11 cellular contexts compared by ENCODE assay signal in genomic region chr10:92692697-92693533, GRCh38. TPM values are rescaled to one million over a fixed set of nuclear protein-coding genes. Genes with fewer than 3 reads are reported as not detected.
DNase-seq lines count a peak whose midpoint lies in the region; ATAC-seq and TF ChIP-seq lines count a peak whose summit lies in the region.
"Had no signal": no experiment of that assay in that cellular context is flagged by ENCODE, and none has a peak within 500 bp of the region (broad histone marks: within the 10 kb centered on the region; RNA-seq: fewer than 3 reads in every experiment).

No MANE protein-coding gene starts in this region.

- peaks cover 50% of the 10 kb centered on the region for H3K27me3 ChIP-seq in CD4-positive, CD25-positive, alpha-beta regulatory T cell (ENCODE audit: control insufficient read depth, insufficient read depth, low read length)
- no peaks in the 10 kb centered on the region for H3K27me3 ChIP-seq in IMR-90 (ENCODE audit: control insufficient read depth, insufficient read depth, low read length)

- no peak overlapping the region for H4K91ac ChIP-seq in IMR-90 (ENCODE audit: insufficient read depth, low read depth, low read length)

- H3K18ac ChIP-seq in IMR-90 (ENCODE audit: low read depth, low read length), result no peak overlapping the region

- DNase-seq in CD4-positive, CD25-positive, alpha-beta regulatory T cell, result no peak
- DNase-seq in IMR-90 (no peak), lower leg skin (ENCODE audit: low spot score in 2 of 2) (no peak), HEK293T (ENCODE audit: extremely low spot score) (no peak), osteocyte (ENCODE audit: extremely low spot score, unreplicated experiment) (no peak), foreskin melanocyte (no peak)
- DNase-seq in naive thymus-derived CD8-positive, alpha-beta T cell, result no peak
- DNase-seq: activated CD8-positive, alpha-beta memory T cell treated with anti-CD3 and anti-CD28 coated beads, Interleukin-2, amount 50 U/mL, for 4 hours; HCEC 1CT; NCI-H345 had no signal

- no peak overlapping the region for H4K5ac ChIP-seq in IMR-90 (ENCODE audit: low read depth, low read length)

- no peak overlapping the region for H3K56ac ChIP-seq in IMR-90 (ENCODE audit: extremely low read depth, insufficient read depth, low read length)

- no peak overlapping the region for H2BK20ac ChIP-seq in IMR-90 (ENCODE audit: low read depth, low read length)

- H3K4me1 Mint-ChIP-seq in CD4-positive, CD25-positive, alpha-beta regulatory T cell, result peaks cover 1 to 28% (median 20%) of the 10 kb centered on the region in 4 donors
- H3K4me1 Mint-ChIP-seq in dendritic cell treated with granulocyte-macrophage colony-stimulating factor and Interleukin-4, amounts not matched to agents 40 ng/mL and 50 ng/mL, for 4 days (ENCODE audit: low read depth), result peaks cover 42% of the 10 kb centered on the region
- H3K4me1 Mint-ChIP-seq in naive thymus-derived CD8-positive, alpha-beta T cell, result peaks cover 14 to 55% (median 31%) of the 10 kb centered on the region in 4 donors
- peaks cover 7% of the 10 kb centered on the region for H3K4me1 Mint-ChIP-seq in osteocyte (ENCODE audit: unreplicated experiment)

- ATAC-seq in CD4-positive, CD25-positive, alpha-beta regulatory T cell (ENCODE audit: low read depth in 2 of 2), result no peak
- no peak for ATAC-seq in IMR-90 (ENCODE audit: low read depth)
- ATAC-seq in naive thymus-derived CD8-positive, alpha-beta T cell, result no peak

- H4K8ac ChIP-seq in IMR-90 (ENCODE audit: low read depth in 2 of 2, low read length in 2 of 2), result no peak overlapping the region

- peak overlapping the region; percentile 75; the same call in 1 of the 2 replicates for H3K4me2 ChIP-seq in IMR-90 (ENCODE audit: low read depth, low read length)

- H3K9me1 ChIP-seq in IMR-90 (ENCODE audit: insufficient read depth, low read length), result peaks cover 8% of the 10 kb centered on the region; the same call in 1 of the 2 replicates

- no peaks in the 10 kb centered on the region for H3K36me3 ChIP-seq in CD4-positive, CD25-positive, alpha-beta regulatory T cell (ENCODE audit: control insufficient read depth, insufficient read depth, low read length)
- peaks cover 9% of the 10 kb centered on the region for H3K36me3 ChIP-seq in IMR-90 (ENCODE audit: control insufficient read depth, insufficient read depth, low read length)

- POLR2A ChIA-PET in IMR-90 (lab: Charles Lee; ENCODE audit: unreplicated experiment) (interaction anchor here (0.5 to 0.7 kb wide), 2 partner anchors 74 to 176 kb away, joined by 3 to 6 read pairs; no protein-coding TSS in a partner anchor), HEK293T (lab: Yijun Ruan, JAX) (no interaction called here)
- POLR2A ChIA-PET in naive thymus-derived CD8-positive, alpha-beta T cell (lab: Charles Lee), result no interaction called here

- peaks cover 0 to 5% (median 0%) of the 10 kb centered on the region in 7 donors for H3K9me3 Mint-ChIP-seq in CD4-positive, CD25-positive, alpha-beta regulatory T cell
- H3K9me3 Mint-ChIP-seq in dendritic cell treated with granulocyte-macrophage colony-stimulating factor and Interleukin-4, amounts not matched to agents 40 ng/mL and 50 ng/mL, for 4 days, result no peaks in the 10 kb centered on the region
- peaks cover 0 to 2% (median 0%) of the 10 kb centered on the region in 9 donors for H3K9me3 Mint-ChIP-seq in naive thymus-derived CD8-positive, alpha-beta T cell
- no peaks in the 10 kb centered on the region for H3K9me3 Mint-ChIP-seq in osteocyte (ENCODE audit: unreplicated experiment)

- dilution Hi-C loops in IMR-90 (cut with HindIII; ENCODE audit: low sequenced_read_pairs, unreplicated experiment), result no loop called here

- CTCF ChIA-PET in IMR-90 (lab: Yijun Ruan, JAX), result interaction anchor here (0.7 kb wide), 1 partner anchor 150 kb away, joined by 3 read pairs; no protein-coding TSS in a partner anchor
- CTCF ChIA-PET in HEK293T (lab: Yijun Ruan, JAX), result no interaction called here

- TF ChIP-seq RAD21 in IMR-90 (IDR thresholded peaks at IDR 0.05; ENCODE audit: low read length), result no peak

- no peak overlapping the region for H2AK5ac ChIP-seq in IMR-90 (ENCODE audit: low read depth, low read length)

- no peak overlapping the region for H2BK5ac ChIP-seq in IMR-90 (ENCODE audit: low read depth, low read length, poor library complexity, severe bottlenecking)

- peaks cover 81% of the 10 kb centered on the region for H3K27me3 Mint-ChIP-seq in CD4-positive, CD25-positive, alpha-beta regulatory T cell
- peaks cover 5% of the 10 kb centered on the region for H3K27me3 Mint-ChIP-seq in dendritic cell treated with granulocyte-macrophage colony-stimulating factor and Interleukin-4, amounts not matched to agents 40 ng/mL and 50 ng/mL, for 4 days
- peaks cover 32 to 78% (median 50%) of the 10 kb centered on the region in 5 donors for H3K27me3 Mint-ChIP-seq in naive thymus-derived CD8-positive, alpha-beta T cell
- H3K27me3 Mint-ChIP-seq in osteocyte (ENCODE audit: unreplicated experiment), result peaks cover 32% of the 10 kb centered on the region

- H3K23ac ChIP-seq in IMR-90 (ENCODE audit: low read depth, low read length), result no peak overlapping the region

- no peak overlapping the region for H2AK9ac ChIP-seq in IMR-90 (replicated peaks; ENCODE audit: low read depth, low read length, poor library complexity)

- no peak overlapping the region for H2AFZ ChIP-seq in IMR-90 (replicated peaks; ENCODE audit: low read length, poor library complexity)

- peaks cover 26% of the 10 kb centered on the region for H3K4me1 ChIP-seq in CD4-positive, CD25-positive, alpha-beta regulatory T cell (ENCODE audit: control insufficient read depth, insufficient read depth, low read length, poor library complexity, severe bottlenecking)
- peaks cover 27% of the 10 kb centered on the region for H3K4me1 ChIP-seq in IMR-90 (ENCODE audit: control insufficient read depth, insufficient read depth, low read length)

- H3K4ac ChIP-seq in IMR-90 (ENCODE audit: low read depth, low read length), result no peak overlapping the region

- no peak overlapping the region for H2BK120ac ChIP-seq in IMR-90 (ENCODE audit: low read depth, low read length)

- in situ Hi-C loops in IMR-90 (cut with MboI; ENCODE audit: low sequenced_read_pairs), result no loop called here

- TF ChIP-seq POLR2A in IMR-90 (IDR thresholded peaks at IDR 0.05; ENCODE audit: low read depth, low read length), result no peak
- no peak for TF ChIP-seq POLR2A in lower leg skin (IDR thresholded peaks at IDR 0.05)

- H3K27ac ChIP-seq in CD4-positive, CD25-positive, alpha-beta regulatory T cell (ENCODE audit: insufficient read depth, low read length, poor library complexity, severe bottlenecking), result no peak overlapping the region
- no peak overlapping the region for H3K27ac ChIP-seq in IMR-90 (ENCODE audit: insufficient read depth, low read length)

- no peak overlapping the region for H2BK15ac ChIP-seq in IMR-90 (ENCODE audit: low read depth, low read length)

- 0 out of 2 replicates have a peak, but pooled peaks cover 3% of the 10 kb centered on the region for H4K20me1 ChIP-seq in IMR-90 (ENCODE audit: insufficient read depth, low read length)

- no peaks in the 10 kb centered on the region for H3K9me3 ChIP-seq in CD4-positive, CD25-positive, alpha-beta regulatory T cell (ENCODE audit: control insufficient read depth in 2 of 2, low read length in 2 of 2)
- no peaks in the 10 kb centered on the region for H3K9me3 ChIP-seq in IMR-90 (ENCODE audit: control insufficient read depth, insufficient read depth, low read length)

- intact Hi-C loops in IMR-90 (cut with micrococcal nuclease), result loop anchor here (5.0 kb wide), 1 partner anchor 129 kb away; no protein-coding TSS in a partner anchor
- intact Hi-C loops in dendritic cell treated with granulocyte-macrophage colony-stimulating factor and Interleukin-4, amounts not matched to agents 40 ng/mL and 50 ng/mL, for 4 days (cut with micrococcal nuclease), result loop anchor here (5.0 kb wide), 1 partner anchor 64 kb away; no protein-coding TSS in a partner anchor
- intact Hi-C loops in lower leg skin (cut with DNase I; ENCODE audit: low total_unique reads), result no loop called here

- H3K27ac Mint-ChIP-seq in CD4-positive, CD25-positive, alpha-beta regulatory T cell, result peak overlapping the region in 1 of 3 donors; percentile 9
- H3K27ac Mint-ChIP-seq in dendritic cell treated with granulocyte-macrophage colony-stimulating factor and Interleukin-4, amounts not matched to agents 40 ng/mL and 50 ng/mL, for 4 days, result no peak overlapping the region
- H3K27ac Mint-ChIP-seq in naive thymus-derived CD8-positive, alpha-beta T cell, result peak overlapping the region in 1 of 10 donors; percentile 67
- H3K27ac Mint-ChIP-seq in osteocyte (ENCODE audit: unreplicated experiment), result no peak overlapping the region

- no CpG with 5 or more reads among the region's 7 CpGs for WGBS in IMR-90 (ENCODE audit: extremely low coverage in 2 of 2, insufficient read length in 1 of 2), 2 experiments
- 34 to 41% methylated on average over 7 of the region's 7 CpGs for WGBS in lower leg skin, 2 donors

- TF ChIP-seq CTCF in IMR-90 (conservative IDR thresholded peaks at IDR 0.05; ENCODE audit: low read depth, low read length), result no peak
- TF ChIP-seq CTCF in lower leg skin (IDR thresholded peaks at IDR 0.05), result no peak
- no peak for TF ChIP-seq CTCF in osteocyte (IDR thresholded peaks at IDR 0.05)

- no peak overlapping the region for H3K14ac ChIP-seq in IMR-90 (replicated peaks; ENCODE audit: low read depth, low read length)

- peak overlapping the region in 3 of 4 donors; percentile 33 to 82 (median 73) for H3K4me3 Mint-ChIP-seq in CD4-positive, CD25-positive, alpha-beta regulatory T cell
- peak overlapping the region; percentile 92 for H3K4me3 Mint-ChIP-seq in dendritic cell treated with granulocyte-macrophage colony-stimulating factor and Interleukin-4, amounts not matched to agents 40 ng/mL and 50 ng/mL, for 4 days
- H3K4me3 Mint-ChIP-seq in naive thymus-derived CD8-positive, alpha-beta T cell, result peak overlapping the region in 8 of 10 donors; percentile 8 to 88 (median 66)
- no peak overlapping the region for H3K4me3 Mint-ChIP-seq in osteocyte (ENCODE audit: unreplicated experiment)

- no TSS peak for BruUV-seq in IMR-90 (replicated peaks; lab: Mats Ljungman, UMichigan)

- H3K9ac ChIP-seq in IMR-90 (ENCODE audit: low read depth, low read length), result no peak overlapping the region

- peaks cover 16 to 51% of the 10 kb centered on the region in 2 experiments; a peak in 3 of 4 replicates for H3K79me1 ChIP-seq in IMR-90 (ENCODE audit: low read depth in 1 of 2, low read length in 2 of 2)

- no peaks in the 10 kb centered on the region for H3K36me3 Mint-ChIP-seq in CD4-positive, CD25-positive, alpha-beta regulatory T cell
- H3K36me3 Mint-ChIP-seq in dendritic cell treated with granulocyte-macrophage colony-stimulating factor and Interleukin-4, amounts not matched to agents 40 ng/mL and 50 ng/mL, for 4 days (ENCODE audit: low read depth), result peaks cover 53% of the 10 kb centered on the region
- peaks cover 0 to 4% (median under 1%) of the 10 kb centered on the region in 3 donors for H3K36me3 Mint-ChIP-seq in naive thymus-derived CD8-positive, alpha-beta T cell
- H3K36me3 Mint-ChIP-seq in osteocyte (ENCODE audit: unreplicated experiment), result no peaks in the 10 kb centered on the region

- no peak overlapping the region for H3K4me3 ChIP-seq in CD4-positive, CD25-positive, alpha-beta regulatory T cell (ENCODE audit: low read depth, low read length)
- no peak overlapping the region; the same call in 1 of the 2 replicates for H3K4me3 ChIP-seq in IMR-90 (ENCODE audit: insufficient read depth, low read depth, low read length)
- no peak overlapping the region for H3K4me3 ChIP-seq in lower leg skin (ENCODE audit: low read depth, poor library complexity, severe bottlenecking)

RNA-seq across cellular contexts. Expression of gene HHEX, which starts 3.2 kb away (rescaled TPM):
- total RNA-seq in CD4-positive, CD25-positive, alpha-beta regulatory T cell, result 1.2 TPM
- under 1 TPM in 3 of 4 donors, not detected in 1; 0.19 to 0.71 (median 0.22) TPM for polyA plus RNA-seq in CD4-positive, CD25-positive, alpha-beta regulatory T cell
- 2.3 and 4.4 TPM in 2 replicates for total RNA-seq in IMR-90 (2012; rRNA removed)
- polyA plus RNA-seq in IMR-90 (2012; rRNA removed), result 6.2 and 7.7 TPM in 2 replicates
- 4.1 and 7.1 TPM in 2 replicates for polyA plus RNA-seq in IMR-90 (2012; cell fraction: cytosol; rRNA removed)
- 10.6 and 10.9 TPM in 2 replicates for polyA plus RNA-seq in IMR-90 (2012; cell fraction: nucleus; rRNA removed; ENCODE audit: low replicate concordance)
- total RNA-seq in naive thymus-derived CD8-positive, alpha-beta T cell, result 1 to 10 TPM; 3.2 to 3.9 TPM
- under 1 TPM; 0.09 to 0.45 (median 0.09) TPM for polyA plus RNA-seq in naive thymus-derived CD8-positive, alpha-beta T cell
- 1 to 10 TPM; 1.0 to 3.8 (median 2.7) TPM for total RNA-seq in lower leg skin
- 1.2 and 1.7 TPM in 2 replicates for total RNA-seq in osteocyte
